19 cellular contexts compared by ENCODE assay signal in genomic region chr16:51416921-51417320, GRCh38.
DNase-seq lines count a peak whose midpoint lies in the region; ATAC-seq and TF ChIP-seq lines count a peak whose summit lies in the region.
"Had no signal": no experiment of that assay in that cellular context is flagged by ENCODE, and none has a peak within 500 bp of the region (broad histone marks: within the 10 kb centered on the region; RNA-seq: fewer than 3 reads in every experiment).

No MANE protein-coding gene starts in this region.

- no peak overlapping the region for H3K27ac Mint-ChIP-seq in stimulated activated naive B cell treated with anti-CD40 and anti-IgM and Interleukin-4, amounts not matched to agents 10 μg/mL and 1 μg/mL and 100 μg/mL, for 72 hours
- no peak overlapping the region for H3K27ac Mint-ChIP-seq in Caco-2 (ENCODE audit: unreplicated experiment)
- H3K27ac Mint-ChIP-seq: B cell; CD4-positive, CD25-positive, alpha-beta regulatory T cell had no signal

- TF ChIP-seq CTCF in AG10803 (conservative IDR thresholded peaks at IDR 0.05; ENCODE audit: low read length) (no peak), astrocyte of the spinal cord (IDR thresholded peaks at IDR 0.05; ENCODE audit: low read depth, low read length) (no peak), fibroblast of the aortic adventitia (IDR thresholded peaks at IDR 0.05; ENCODE audit: insufficient read depth, low read length) (no peak), Caco-2 (IDR thresholded peaks at IDR 0.05; ENCODE audit: insufficient read depth in 1 of 2, low read depth in 1 of 2, low read length in 1 of 2, severe bottlenecking in 1 of 2, unreplicated experiment in 1 of 2) (no peak)

- H3K9me3 ChIP-seq in HAP-1: no peaks in the 10 kb centered on the region
- no peaks in the 10 kb centered on the region for H3K9me3 ChIP-seq in Caco-2

- H3K4me3 Mint-ChIP-seq in stimulated activated naive B cell treated with anti-CD40 and anti-IgM and Interleukin-4, amounts not matched to agents 10 μg/mL and 1 μg/mL and 100 μg/mL, for 72 hours: no peak overlapping the region
- H3K4me3 Mint-ChIP-seq in Caco-2 (ENCODE audit: unreplicated experiment): no peak overlapping the region
- H3K4me3 Mint-ChIP-seq: B cell; CD4-positive, CD25-positive, alpha-beta regulatory T cell had no signal

- H3K36me3 ChIP-seq in HAP-1 (replicated peaks) (no peaks in the 10 kb centered on the region), Caco-2 (ENCODE audit: control insufficient read depth, insufficient read depth, low read length) (no peaks in the 10 kb centered on the region)

- H3K27me3 ChIP-seq in HAP-1 (ENCODE audit: low read depth) (no peaks in the 10 kb centered on the region), Caco-2 (replicated peaks; ENCODE audit: control insufficient read depth, insufficient read depth, low read length) (0 out of 2 replicates have a peak, but pooled peaks cover 1% of the 10 kb centered on the region)

- intact Hi-C loops in Caco-2 (cut with micrococcal nuclease; ENCODE audit: unreplicated experiment): no loop called here

- DNase-seq in AG10803 (ENCODE audit: low read depth) (peak; percentile 57), NCI-H1105 treated with DMSO at 0.1 percent for 48 hours (lab: John Stamatoyannopoulos, UW) (peak; percentile 65), astrocyte of the spinal cord (ENCODE audit: low read depth, low spot score) (peak; percentile 62), fibroblast of the aortic adventitia (ENCODE audit: low read depth) (peak; percentile 71), HAP-1 (ENCODE audit: low spot score in 2 of 2) (no peak), Caco-2 (no peak)
- no peak for DNase-seq in stimulated activated naive B cell treated with anti-CD40 and anti-IgM and Interleukin-4, amounts not matched to agents 10 μg/mL and 1 μg/mL and 100 μg/mL, for 72 hours
- DNase-seq: Calu3; CD4-positive, CD25-positive, alpha-beta regulatory T cell; DMS79; KBM-7; NCI-H146; NCI-H2081; NCI-H524; Right ventricle myocardium superior had no signal

- H3K4me3 ChIP-seq in AG10803 (ENCODE audit: low read length) (no peak overlapping the region), astrocyte of the spinal cord (ENCODE audit: low read depth, low read length) (no peak overlapping the region), fibroblast of the aortic adventitia (ENCODE audit: low read depth, low read length) (no peak overlapping the region), HAP-1 (no peak overlapping the region), Caco-2 (ENCODE audit: low read depth, low read length) (no peak overlapping the region)
- H3K4me3 ChIP-seq: SK-N-MC had no signal

- H3K9me3 Mint-ChIP-seq in stimulated activated naive B cell treated with anti-CD40 and anti-IgM and Interleukin-4, amounts not matched to agents 10 μg/mL and 1 μg/mL and 100 μg/mL, for 72 hours: peaks cover 0 to 4% of the 10 kb centered on the region in 2 donors
- H3K9me3 Mint-ChIP-seq in Caco-2 (ENCODE audit: unreplicated experiment): no peaks in the 10 kb centered on the region

- no TSS peak for BruUV-seq in Caco-2 (replicated peaks; lab: Mats Ljungman, UMichigan)

- no peaks in the 10 kb centered on the region for H3K4me1 Mint-ChIP-seq in stimulated activated naive B cell treated with anti-CD40 and anti-IgM and Interleukin-4, amounts not matched to agents 10 μg/mL and 1 μg/mL and 100 μg/mL, for 72 hours
- no peaks in the 10 kb centered on the region for H3K4me1 Mint-ChIP-seq in Caco-2 (ENCODE audit: low read depth, unreplicated experiment)
- H3K4me1 Mint-ChIP-seq: B cell; CD4-positive, CD25-positive, alpha-beta regulatory T cell had no signal

- peaks cover 1% of the 10 kb centered on the region for H3K4me1 ChIP-seq in HAP-1
- H3K4me1 ChIP-seq in Caco-2: no peaks in the 10 kb centered on the region

- H3K27me3 Mint-ChIP-seq in stimulated activated naive B cell treated with anti-CD40 and anti-IgM and Interleukin-4, amounts not matched to agents 10 μg/mL and 1 μg/mL and 100 μg/mL, for 72 hours: no peaks in the 10 kb centered on the region
- peaks cover 8% of the 10 kb centered on the region for H3K27me3 Mint-ChIP-seq in Caco-2 (ENCODE audit: insufficient read depth, unreplicated experiment)
- H3K27me3 Mint-ChIP-seq: B cell; CD4-positive, CD25-positive, alpha-beta regulatory T cell had no signal

- no peak for ATAC-seq in stimulated activated naive B cell treated with anti-CD40 and anti-IgM and Interleukin-4, amounts not matched to agents 10 μg/mL and 1 μg/mL and 100 μg/mL, for 72 hours (replicated peaks)
- no peak for ATAC-seq in SK-N-SH treated with all-trans-retinoic acid at 6 μM for 48 hours
- ATAC-seq: Panc1 had no signal

- CTCF ChIA-PET in Caco-2 (lab: Charles Lee): no interaction called here

- in situ Hi-C loops in astrocyte of the spinal cord (cut with HindIII; ENCODE audit: low sequenced_read_pairs) (no loop called here), HAP-1 (cut with MboI; ENCODE audit: low sequenced_read_pairs) (no loop called here)

- no peaks in the 10 kb centered on the region for H3K36me3 Mint-ChIP-seq in stimulated activated naive B cell treated with anti-CD40 and anti-IgM and Interleukin-4, amounts not matched to agents 10 μg/mL and 1 μg/mL and 100 μg/mL, for 72 hours
- H3K36me3 Mint-ChIP-seq in Caco-2 (ENCODE audit: insufficient read depth, unreplicated experiment): no peaks in the 10 kb centered on the region
- H3K36me3 Mint-ChIP-seq: CD4-positive, CD25-positive, alpha-beta regulatory T cell had no signal

- POLR2A ChIA-PET in Caco-2 (lab: Charles Lee): no interaction called here

TF ChIP-seq in SK-N-SH treated with all-trans-retinoic acid at 6 μM for 48 hours, 23 proteins besides CTCF, POLR2A, EP300 and RAD21:
- TF ChIP-seq ESRRG (CRISPR knock-in tag; IDR thresholded peaks at IDR 0.05) (no peak), ZNF565 (CRISPR knock-in tag; conservative IDR thresholded peaks at IDR 0.05; ENCODE audit: low read depth) (no peak)

Comparison
In these comparisons a context has a peak if more than half of its experiments do, and no peak if none do; other contexts are left out.
1. DNase-seq: peak in AG10803 (single experiment), NCI-H1105 treated with DMSO at 0.1 percent for 48 hours (single experiment), astrocyte of the spinal cord (single experiment) and fibroblast of the aortic adventitia (single experiment); none in stimulated activated naive B cell treated with anti-CD40 and anti-IgM and Interleukin-4, amounts not matched to agents 10 μg/mL and 1 μg/mL and 100 μg/mL, for 72 hours (single experiment), HAP-1 (0 of 2) and Caco-2 (0 of 2).